ENCODE assay signal across 20 cellular contexts in genomic region chr12:5967645-5968415, GRCh38. TPM values are rescaled to one million over a fixed set of nuclear protein-coding genes. Genes with fewer than 3 reads are reported as not detected.
DNase-seq lines count a peak whose midpoint lies in the region; ATAC-seq and TF ChIP-seq lines count a peak whose summit lies in the region.
"Had no signal": no experiment of that assay in that cellular context is flagged by ENCODE, and none has a peak within 500 bp of the region (broad histone marks: within the 10 kb centered on the region; RNA-seq: fewer than 3 reads in every experiment).

No MANE protein-coding gene starts in this region.

- H4K20me1 ChIP-seq in H9 (ENCODE audit: control insufficient read depth, insufficient read depth, insufficient read length) = no peaks in the 10 kb centered on the region
- H4K20me1 ChIP-seq: BLaER1 had no signal

- H3K9me3 ChIP-seq in H9 (ENCODE audit: control insufficient read depth, low read depth, low read length) (no peaks in the 10 kb centered on the region), vagina (no peaks in the 10 kb centered on the region)
- H3K9me3 ChIP-seq: BLaER1 had no signal

- no peak overlapping the region for H2BK12ac ChIP-seq in H9 (ENCODE audit: insufficient read length, low read depth, low read length)

- no peak for TF ChIP-seq POLR2A in vagina (IDR thresholded peaks at IDR 0.05)

- H4K8ac ChIP-seq in H9 (replicated peaks; ENCODE audit: insufficient read length, low read depth, low read length) = no peak overlapping the region

- no peak overlapping the region for H3K4me3 Mint-ChIP-seq in H9
- H3K4me3 Mint-ChIP-seq: CD14-positive monocyte; CD4-positive, alpha-beta memory T cell; HFFc6 had no signal

- H3T11ph ChIP-seq in H9 (ENCODE audit: low read length) = no peak overlapping the region

- no peak overlapping the region for H2BK20ac ChIP-seq in H9 (ENCODE audit: low read depth, low read length, poor library complexity, severe bottlenecking)

- no CpG with 5 or more reads among the region's 17 CpGs for WGBS in H9 (ENCODE audit: extremely low coverage, insufficient read length, low lambda C conversion rate)

- DNase-seq in H9 (peak; percentile 26), ecto neural progenitor cell (ENCODE audit: low spot score) (peak; percentile 43), islet precursor cell (peak; percentile 49), vagina (ENCODE audit: extremely low spot score in 2 of 2) (peak; percentile 55 to 81), Right ventricle myocardium inferior (ENCODE audit: missing footprints) (no peak), DMS79 treated with DMSO at 0.1 percent for 48 hours (lab: John Stamatoyannopoulos, UW) (no peak), HCEC 1CT (no peak)
- DNase-seq: 8988T; Calu3; CD4-positive, alpha-beta memory T cell; DND-41; EL; HFFc6 had no signal

- H3K79me1 ChIP-seq in H9 (ENCODE audit: insufficient read depth, low read depth, low read length, poor library complexity, severe bottlenecking) = no peaks in the 10 kb centered on the region

- H3K36me3 Mint-ChIP-seq in H9 (ENCODE audit: insufficient read depth in 1 of 3, low read depth in 3 of 3) = no peaks in the 10 kb centered on the region; a peak in 1 of 7 replicates
- H3K36me3 Mint-ChIP-seq: CD14-positive monocyte; CD4-positive, alpha-beta memory T cell had no signal

- H2BK5ac ChIP-seq in H9 (ENCODE audit: insufficient read length, low read length) = no peak overlapping the region

- no peak overlapping the region for H4K5ac ChIP-seq in H9 (ENCODE audit: insufficient read length, low read depth, low read length)

- H3K79me2 ChIP-seq in H9 (ENCODE audit: insufficient read depth, low read length) = no peaks in the 10 kb centered on the region

- peaks cover 34% of the 10 kb centered on the region for H3K27me3 Mint-ChIP-seq in H9 (ENCODE audit: low read depth)

- no peak overlapping the region for H3K27ac Mint-ChIP-seq in H9
- H3K27ac Mint-ChIP-seq: CD4-positive, alpha-beta memory T cell; HFFc6; IgD-negative memory B cell had no signal

- no peak overlapping the region for H2AFZ ChIP-seq in H9 (ENCODE audit: low read length)

- H3K4me1 Mint-ChIP-seq in H9 = peaks cover 27 to 38% of the 10 kb centered on the region in 2 experiments

- no peak for ATAC-seq in Right ventricle myocardium inferior
- ATAC-seq: GM12878, HCT116 had no signal

- H2AK5ac ChIP-seq in H9 (ENCODE audit: insufficient read length, low read length) = no peak overlapping the region

- H3K9me3 Mint-ChIP-seq in H9 = no peaks in the 10 kb centered on the region
- H3K9me3 Mint-ChIP-seq: CD4-positive, alpha-beta memory T cell; HFFc6; IgD-negative memory B cell had no signal

- peaks cover 12% of the 10 kb centered on the region; the same call in 1 of the 2 replicates for H3K4me1 ChIP-seq in H9 (ENCODE audit: insufficient read depth, low read length)
- H3K4me1 ChIP-seq in vagina = no peaks in the 10 kb centered on the region
- H3K4me1 ChIP-seq: BLaER1 had no signal

- TF ChIP-seq CTCF in H9 (conservative IDR thresholded peaks at IDR 0.05) = no peak
- no peak for TF ChIP-seq CTCF in vagina (IDR thresholded peaks at IDR 0.05)

- H3K23me2 ChIP-seq in H9 (ENCODE audit: insufficient read length, low read depth, low read length, poor library complexity, severe bottlenecking) = no peaks in the 10 kb centered on the region

- H3K23ac ChIP-seq in H9 (ENCODE audit: insufficient read length, low read depth, low read length) = no peak overlapping the region

- H3K4me2 ChIP-seq in H9 (ENCODE audit: insufficient read depth, insufficient read length, low read length) = no peak overlapping the region
- H3K4me2 ChIP-seq: BLaER1 had no signal

- H2BK15ac ChIP-seq in H9 (ENCODE audit: low read depth, low read length) = no peak overlapping the region

- H3K56ac ChIP-seq in H9 (ENCODE audit: insufficient read length, low read depth, low read length) = no peak overlapping the region

- H3K27me3 ChIP-seq in H9 (ENCODE audit: insufficient read depth, low read length) (no peaks in the 10 kb centered on the region), vagina (no peaks in the 10 kb centered on the region)
- H3K27me3 ChIP-seq: BLaER1 had no signal

- H3K4me3 ChIP-seq in vagina = no peak overlapping the region
- H3K4me3 ChIP-seq: BLaER1, GM12878 had no signal

- no peak overlapping the region for H2BK120ac ChIP-seq in H9 (ENCODE audit: low read depth, low read length, poor library complexity, severe bottlenecking)

- H3K14ac ChIP-seq in H9 (ENCODE audit: insufficient read depth, low read length) = no peak overlapping the region

- no peak overlapping the region for H3K9ac ChIP-seq in H9 (ENCODE audit: extremely low read depth, insufficient read length, low read length)
- H3K9ac ChIP-seq: BLaER1 had no signal

- no peak overlapping the region for H3K4ac ChIP-seq in H9 (ENCODE audit: low read depth, low read length)

- H3K18ac ChIP-seq in H9 (ENCODE audit: insufficient read length, low read depth, low read length) = no peak overlapping the region

- no peaks in the 10 kb centered on the region for H3K36me3 ChIP-seq in vagina
- H3K36me3 ChIP-seq: BLaER1 had no signal

- H3K27ac ChIP-seq in H9 (ENCODE audit: insufficient read length, low read depth, low read length) = no peak overlapping the region
- H3K27ac ChIP-seq in vagina = no peak overlapping the region
- H3K27ac ChIP-seq: BLaER1 had no signal

- intact Hi-C loops in vagina (cut with DNase I) = no loop called here
- intact Hi-C loops in Right ventricle myocardium inferior (cut with DNase I) = no loop called here

- no peak overlapping the region for H4K91ac ChIP-seq in H9 (ENCODE audit: insufficient read length, low read depth, low read length)

RNA-seq across cellular contexts. Expression of gene ANO2, which starts 22.8 kb away (rescaled TPM):
- total RNA-seq in H9 (2021) = 3.8 and 4.2 TPM in 2 replicates
- total RNA-seq in vagina = 18.7 TPM
- total RNA-seq in Right ventricle myocardium inferior = 19.5 TPM
- total RNA-seq: A673; Calu3; CD4-positive, alpha-beta memory T cell; G401; GM12878 had no signal

Comparison
In these comparisons a context has a peak if more than half of its experiments do, and no peak if none do; other contexts are left out.
1. DNase-seq: peak in H9 (single experiment), ecto neural progenitor cell (single experiment), islet precursor cell (single experiment) and vagina (2 of 2); none in Right ventricle myocardium inferior (single experiment), DMS79 treated with DMSO at 0.1 percent for 48 hours (single experiment) and HCEC 1CT (single experiment).